ENCODE assay signal across 8 cellular contexts in genomic region chr17:40598928-40599627, GRCh38. TPM values are rescaled to one million over a fixed set of nuclear protein-coding genes. Genes with fewer than 3 reads are reported as not detected.
A peak's percentile ranks its signal among the peaks of the same experiment; 100 is the strongest.
DNase-seq lines count a peak whose midpoint lies in the region; ATAC-seq lines count a peak whose summit lies in the region.

No MANE protein-coding gene starts in this region.

- peaks cover 15% of the 10 kb centered on the region for H3K36me3 Mint-ChIP-seq in activated CD4-positive, alpha-beta T cell treated with anti-CD3 and anti-CD28 coated beads, Interleukin-2, amount 10 ng/mL, durations not matched to agents 24 days and 14 days (ENCODE audit: low read depth)

- peak; percentile 73 for ATAC-seq in GM19324 (IDR thresholded peaks at IDR 0.05; ENCODE audit: low FRiP score, unreplicated experiment)
- ATAC-seq in HG03175 (IDR thresholded peaks at IDR 0.05; ENCODE audit: unreplicated experiment): peak; percentile 67

- intact Hi-C loops in activated CD4-positive, alpha-beta T cell treated with anti-CD3 and anti-CD28 coated beads, Interleukin-2, amount 10 ng/mL, durations not matched to agents 24 days and 14 days (cut with micrococcal nuclease): loop anchor here (1.0 kb wide), 5 partner anchors 13 to 58 kb away; no protein-coding TSS in a partner anchor

- peak; percentile 88 for DNase-seq in activated CD4-positive, alpha-beta T cell treated with anti-CD3 and anti-CD28 coated beads, Interleukin-2, amount 10 ng/mL, durations not matched to agents 24 days and 14 days
- DNase-seq in fibroblast of the conjunctiva (ENCODE audit: low read depth): peak; percentile 9
- DNase-seq in stimulated activated CD8-positive, alpha-beta memory T cell treated with anti-CD3 and anti-CD28 coated beads, Interleukin-7, amount 100 ng/mL, for 4 hours (ENCODE audit: low read depth in 2 of 2): peak; percentile 55 to 66
- DNase-seq in globus pallidus (ENCODE audit: low spot score): no peak
- no peak for DNase-seq in NCI-H345 treated with DMSO at 0.1 percent for 48 hours (lab: John Stamatoyannopoulos, UW; ENCODE audit: unreplicated experiment)
- no peak for DNase-seq in NCI-H2029 treated with DMSO at 0.1 percent for 48 hours (lab: John Stamatoyannopoulos, UW)

- peak overlapping the region; percentile 62 for H3K4me3 Mint-ChIP-seq in activated CD4-positive, alpha-beta T cell treated with anti-CD3 and anti-CD28 coated beads, Interleukin-2, amount 10 ng/mL, durations not matched to agents 24 days and 14 days

- H3K27ac Mint-ChIP-seq in activated CD4-positive, alpha-beta T cell treated with anti-CD3 and anti-CD28 coated beads, Interleukin-2, amount 10 ng/mL, durations not matched to agents 24 days and 14 days: peak overlapping the region; percentile 92

- peaks cover 5% of the 10 kb centered on the region for H3K9me3 Mint-ChIP-seq in activated CD4-positive, alpha-beta T cell treated with anti-CD3 and anti-CD28 coated beads, Interleukin-2, amount 10 ng/mL, durations not matched to agents 24 days and 14 days

- peaks cover 73% of the 10 kb centered on the region for H3K4me1 Mint-ChIP-seq in activated CD4-positive, alpha-beta T cell treated with anti-CD3 and anti-CD28 coated beads, Interleukin-2, amount 10 ng/mL, durations not matched to agents 24 days and 14 days

- no peaks in the 10 kb centered on the region for H3K27me3 Mint-ChIP-seq in activated CD4-positive, alpha-beta T cell treated with anti-CD3 and anti-CD28 coated beads, Interleukin-2, amount 10 ng/mL, durations not matched to agents 24 days and 14 days

RNA-seq across cellular contexts. Expression of gene CCR7, which starts 33.8 kb away (rescaled TPM):
- total RNA-seq in activated CD4-positive, alpha-beta T cell treated with anti-CD3 and anti-CD28 coated beads, Interleukin-2, amount 10 ng/mL, durations not matched to agents 24 days and 14 days: 217 and 220 TPM in 2 replicates

RNA-seq across cellular contexts. Expression of gene SMARCE1, which starts 48.5 kb away (rescaled TPM):
- 122 and 125 TPM in 2 replicates for total RNA-seq in activated CD4-positive, alpha-beta T cell treated with anti-CD3 and anti-CD28 coated beads, Interleukin-2, amount 10 ng/mL, durations not matched to agents 24 days and 14 days

Comparison
In these comparisons a context has a peak if more than half of its experiments do, and no peak if none do; other contexts are left out.
1. DNase-seq: peak in activated CD4-positive, alpha-beta T cell treated with anti-CD3 and anti-CD28 coated beads, Interleukin-2, amount 10 ng/mL, durations not matched to agents 24 days and 14 days (single experiment), fibroblast of the conjunctiva (single experiment) and stimulated activated CD8-positive, alpha-beta memory T cell treated with anti-CD3 and anti-CD28 coated beads, Interleukin-7, amount 100 ng/mL, for 4 hours (2 of 2); none in globus pallidus (single experiment), NCI-H345 treated with DMSO at 0.1 percent for 48 hours (single experiment) and NCI-H2029 treated with DMSO at 0.1 percent for 48 hours (single experiment).